Comparison of ENCODE assay signal across 8 cellular contexts in the genomic region with DNA sequence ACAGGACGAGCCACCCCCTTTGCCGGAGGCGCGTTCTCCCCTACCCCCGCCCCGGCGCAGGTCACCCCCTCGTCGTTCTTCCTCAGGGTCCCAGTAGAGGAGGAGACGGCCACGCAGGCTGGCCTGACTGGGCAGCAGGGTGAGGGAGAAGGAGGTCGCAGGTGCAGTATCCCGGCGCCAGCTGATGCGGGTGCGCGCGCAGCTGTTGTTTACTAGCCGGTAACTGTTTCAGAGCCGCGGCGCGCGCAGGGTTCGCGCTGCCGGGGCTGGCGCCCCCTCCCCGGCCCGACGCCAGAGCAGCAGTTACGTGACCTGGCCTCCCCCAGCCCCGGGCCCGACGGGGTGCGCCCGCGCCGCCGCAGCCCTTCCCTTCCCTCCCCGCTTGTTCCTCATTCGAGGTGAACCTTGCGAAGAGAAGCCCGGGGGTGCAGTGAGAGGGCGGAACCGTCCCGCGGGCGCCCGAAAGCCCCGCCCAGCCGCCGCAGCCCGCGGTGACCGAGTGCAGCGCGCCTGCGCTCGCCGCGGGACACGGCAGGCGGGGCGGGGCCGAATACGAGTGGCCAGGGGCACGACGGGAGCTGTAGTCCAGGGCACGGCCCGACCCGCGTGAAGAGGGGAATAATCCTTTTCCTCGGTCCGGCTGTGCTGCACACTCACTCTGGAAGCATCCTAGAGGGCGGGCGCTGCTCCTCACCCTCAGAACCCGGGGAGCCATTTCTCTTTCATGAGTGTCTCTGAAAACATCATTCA. TPM values are rescaled to one million over a fixed set of nuclear protein-coding genes. Genes with fewer than 3 reads are reported as not detected.
DNase-seq lines count a peak whose midpoint lies in the region; ATAC-seq and TF ChIP-seq lines count a peak whose summit lies in the region.

A gene (minus strand): TSS at position 225 of the 750 bp plus-strand sequence. CDS start 1,101 bp downstream, outside the sequence.

- DNase-seq in NCI-H1417 (lab: John Stamatoyannopoulos, UW) = peak; percentile 81 to 99 (median 97)
- peak; percentile 83 to 91 (median 87) for DNase-seq in T-helper 1 cell
- DNase-seq in adrenal gland = peak; percentile 87 to 93 (median 91)
- DNase-seq in heart left ventricle = peak; percentile 92 to 96 (median 93)
- peak; percentile 97 for DNase-seq in posterior vena cava (ENCODE audit: low spot score)
- DNase-seq in upper lobe of left lung = peak; percentile 94 to 98

- H3K27me3 ChIP-seq in adrenal gland (no peaks in the 10 kb centered on the region), heart left ventricle (no peaks in the 10 kb centered on the region), upper lobe of left lung (no peaks in the 10 kb centered on the region)

- TF ChIP-seq CTCF in GM12875 (IDR thresholded peaks at IDR 0.05; ENCODE audit: borderline replicate concordance, insufficient read depth, low read depth, low read length) (no peak), adrenal gland (IDR thresholded peaks at IDR 0.05) (no peak), heart left ventricle (IDR thresholded peaks at IDR 0.05) (no peak), upper lobe of left lung (IDR thresholded peaks at IDR 0.05) (peak in 2 of 6 experiments; percentile 7 to 25)

- H3K27ac ChIP-seq in adrenal gland (peak within 1 kb of the TSS in 4 of 5 donors; percentile 71 to 93 (median 79)), heart left ventricle (peak within 1 kb of the TSS; percentile 67 to 97 (median 94)), upper lobe of left lung (peak within 1 kb of the TSS; percentile 91 to 97 (median 94))

- H3K36me3 ChIP-seq in adrenal gland (replicated peaks in 1 of 2) (peaks cover 0 to 9% of the 10 kb centered on the region in 2 donors), heart left ventricle (peaks cover 0 to 30% (median 18%) of the 10 kb centered on the region in 9 donors), upper lobe of left lung (peaks cover 0 to 21% (median 1%) of the 10 kb centered on the region in 4 donors)

- 0 to 2% (median 1%) methylated on average over 18 to 78 of the region's 78 CpGs for WGBS in adrenal gland, 4 donors
- 0 to 1% (median 0%) methylated on average over 4 to 78 of the region's 78 CpGs for WGBS in heart left ventricle, 4 donors
- 0 to 1% methylated on average over 8 to 49 of the region's 78 CpGs for WGBS in upper lobe of left lung, 2 donors

- ATAC-seq in HG02759 (IDR thresholded peaks at IDR 0.05; ENCODE audit: unreplicated experiment) (peak; percentile 85), heart left ventricle (peak; percentile 93 to 98 (median 96)), upper lobe of left lung (ENCODE audit: low FRiP score in 2 of 2) (peak; percentile 96 to 98)

- H3K4me1 ChIP-seq in adrenal gland (replicated peaks in 1 of 2) (peaks cover 10 to 26% of the 10 kb centered on the region in 2 donors), heart left ventricle (peaks cover 0 to 74% (median 46%) of the 10 kb centered on the region in 12 donors), upper lobe of left lung (peaks cover 29 to 60% (median 43%) of the 10 kb centered on the region in 4 donors)

- intact Hi-C loops in adrenal gland (cut with DNase I) (no loop called here), heart left ventricle (cut with DNase I) (loop anchor here in 4 of 10 donors (1.0 to 10.0 kb wide), 6 partner anchors 19 to 273 kb away; a partner anchor contains a TSS), posterior vena cava (cut with DNase I) (no loop called here)

- H3K9me3 ChIP-seq in adrenal gland (replicated peaks in 1 of 3) (no peaks in the 10 kb centered on the region), heart left ventricle (no peaks in the 10 kb centered on the region), upper lobe of left lung (no peaks in the 10 kb centered on the region)

- no peak for TF ChIP-seq EP300 in upper lobe of left lung (IDR thresholded peaks at IDR 0.05)

- H3K4me3 ChIP-seq in GM12875 (ENCODE audit: low read depth, low read length) (peak within 1 kb of the TSS; percentile 83), adrenal gland (peak within 1 kb of the TSS; percentile 64 to 91 (median 72)), heart left ventricle (peak within 1 kb of the TSS; percentile 70 to 95 (median 88)), upper lobe of left lung (peak within 1 kb of the TSS; percentile 90 to 98 (median 97))

- TF ChIP-seq POLR2A in adrenal gland (IDR thresholded peaks at IDR 0.05) (peak in 1 of 2 donors; percentile 79), heart left ventricle (IDR thresholded peaks at IDR 0.05) (peak in 1 of 2 donors; percentile 95), upper lobe of left lung (IDR thresholded peaks at IDR 0.05) (peak in 3 of 4 donors; percentile 76 to 96 (median 87))

RNA-seq across cellular contexts. Expression of the gene that starts here (rescaled TPM):
- total RNA-seq in adrenal gland (100 to 1,000 TPM in 1 of 8 donors, 10 to 100 TPM in 6, 1 to 10 TPM in 1; 8.7 to 101 (median 22.4) TPM), heart left ventricle (10 to 100 TPM; 17.3 to 35.1 (median 24.9) TPM), posterior vena cava (10 to 100 TPM; 17.9 to 24.1 TPM), upper lobe of left lung (10 to 100 TPM; 35.3 to 68.1 (median 50.4) TPM)
- polyA plus RNA-seq in adrenal gland (1 to 10 TPM; 3.3 to 8.6 (median 5.8) TPM), heart left ventricle (1 to 10 TPM; 6.1 to 7.0 TPM)

Comparison
In these comparisons a context has a peak if more than half of its experiments do, and no peak if none do; other contexts are left out.
1. Peak in every context shown above with its lines: DNase-seq, ATAC-seq, H3K4me3 ChIP-seq and H3K27ac ChIP-seq.